22 cellular contexts compared by ENCODE assay signal in the genomic region with DNA sequence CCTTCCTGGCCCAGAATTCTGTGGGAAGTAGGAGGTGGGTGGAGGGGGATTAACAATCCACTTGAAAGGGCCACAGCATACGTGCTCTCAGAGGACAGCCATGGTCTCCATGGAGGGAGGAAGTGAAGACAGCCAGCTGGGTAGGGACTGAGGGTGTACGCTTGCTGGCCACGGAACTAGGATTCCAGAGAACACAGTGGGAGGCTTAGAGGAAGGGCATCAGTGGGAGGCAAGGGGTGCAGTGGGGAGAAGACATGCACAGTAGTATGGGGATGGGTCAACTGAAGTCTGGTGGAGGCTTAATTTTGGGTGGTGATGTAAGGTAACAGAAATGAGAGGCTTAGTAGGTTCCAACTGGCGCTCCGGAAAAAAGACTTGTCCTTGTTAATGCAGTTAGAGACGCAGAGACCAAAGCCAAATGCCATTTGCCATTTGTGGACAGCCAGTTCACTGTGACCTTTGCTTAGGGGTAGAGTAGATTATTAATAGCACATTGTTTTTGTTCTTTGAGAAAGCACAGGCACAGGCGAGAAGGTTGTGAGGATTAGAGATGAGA.
DNase-seq lines count a peak whose midpoint lies in the region; ATAC-seq, FAIRE-seq and TF ChIP-seq lines count a peak whose summit lies in the region.
"Had no signal": no experiment of that assay in that cellular context is flagged by ENCODE, and none has a peak within 500 bp of the region (broad histone marks: within the 10 kb centered on the region; RNA-seq: fewer than 3 reads in every experiment).

No MANE protein-coding gene starts in this region.

- H3K4me1 ChIP-seq in heart left ventricle, result peaks cover 6 to 76% (median 41%) of the 10 kb centered on the region in 12 donors
- peaks cover 0 to 68% (median 3%) of the 10 kb centered on the region in 5 donors for H3K4me1 ChIP-seq in subcutaneous abdominal adipose tissue (ENCODE audit: control insufficient read depth in 5 of 5, insufficient read depth in 5 of 5, low read length in 5 of 5)

- intact Hi-C loops in heart left ventricle (cut with DNase I), result loop anchor here in 3 of 10 donors (2.0 to 10.0 kb wide), 4 partner anchors 37 to 103 kb away; partner anchors contain the start of gene ZSCAN20 (in 2 of the 3)

- TF ChIP-seq CTCF in bronchial epithelial cell (IDR thresholded peaks at IDR 0.05; ENCODE audit: insufficient read depth, low read length, severe bottlenecking), result no peak
- no peak for TF ChIP-seq CTCF in heart left ventricle (IDR thresholded peaks at IDR 0.05)

- H3K36me3 ChIP-seq in bronchial epithelial cell (ENCODE audit: control insufficient read depth, insufficient read depth, low read length) (no peaks in the 10 kb centered on the region), heart left ventricle (no peaks in the 10 kb centered on the region), subcutaneous abdominal adipose tissue (ENCODE audit: control insufficient read depth in 5 of 5, insufficient read depth in 5 of 5, low read length in 5 of 5) (no peaks in the 10 kb centered on the region), H7 (replicated peaks; ENCODE audit: control insufficient read depth, insufficient read depth, low read length) (no peaks in the 10 kb centered on the region)
- H3K36me3 ChIP-seq: suprapubic skin, WERI-Rb-1 had no signal

- ATAC-seq in heart left ventricle (peak; percentile 91 to 93 (median 92)), GM19463 (IDR thresholded peaks at IDR 0.05; ENCODE audit: unreplicated experiment) (no peak), GM21381 (IDR thresholded peaks at IDR 0.05; ENCODE audit: unreplicated experiment) (no peak)
- ATAC-seq: K562, left colon had no signal

- H3K9me3 ChIP-seq in heart left ventricle (no peaks in the 10 kb centered on the region), subcutaneous abdominal adipose tissue (ENCODE audit: control insufficient read depth in 5 of 5, low read length in 5 of 5) (peaks cover 0 to 3% (median 0%) of the 10 kb centered on the region in 5 donors)
- H3K9me3 ChIP-seq: SK-N-SH, suprapubic skin had no signal

- no peak for TF ChIP-seq POLR2A in heart left ventricle (IDR thresholded peaks at IDR 0.05)

- H3K9ac ChIP-seq in subcutaneous abdominal adipose tissue (ENCODE audit: low read length in 5 of 5), result no peak overlapping the region
- H3K9ac ChIP-seq: SK-N-SH had no signal

- DNase-seq in bronchial epithelial cell (ENCODE audit: low read depth) (no peak), heart left ventricle (peak in 4 of 5 donors; percentile 65 to 80 (median 70)), myocyte (ENCODE audit: low read depth) (peak; percentile 33), H7 (no peak), T-helper 2 cell (no peak)
- DNase-seq: activated CD4-positive, alpha-beta T cell treated with anti-CD3 and anti-CD28 coated beads, Interleukin-2, amount 50 U/mL, for 1 hour; CD4-positive, alpha-beta T cell; DMS153; left colon; midbrain; MM.1S; NCI-H1436 treated with DMSO at 0.1 percent for 48 hours; NCI-H524 treated with DMSO at 0.1 percent for 48 hours; SK-N-SH; WERI-Rb-1 had no signal

- no peaks in the 10 kb centered on the region for H3K27me3 ChIP-seq in bronchial epithelial cell (ENCODE audit: control insufficient read depth, insufficient read depth, low read length)
- no peaks in the 10 kb centered on the region for H3K27me3 ChIP-seq in heart left ventricle
- H3K27me3 ChIP-seq in subcutaneous abdominal adipose tissue (ENCODE audit: control insufficient read depth in 5 of 5, insufficient read depth in 4 of 5, low read length in 5 of 5), result peaks cover 0 to 5% (median 0%) of the 10 kb centered on the region in 5 donors
- no peaks in the 10 kb centered on the region for H3K27me3 ChIP-seq in H7 (ENCODE audit: control insufficient read depth, insufficient read depth, low read length)

- H3K4me3 ChIP-seq in bronchial epithelial cell (ENCODE audit: low read depth, low read length) (no peak overlapping the region), heart left ventricle (peak overlapping the region in 1 of 12 donors; percentile 7), subcutaneous abdominal adipose tissue (ENCODE audit: low read depth in 1 of 5, low read length in 5 of 5) (peak overlapping the region in 2 of 5 donors; percentile 11 to 19), H7 (ENCODE audit: insufficient read depth, low read depth, low read length) (no peak overlapping the region)
- H3K4me3 ChIP-seq: K562, suprapubic skin had no signal

- peak overlapping the region; percentile 77 to 98 (median 90) for H3K27ac ChIP-seq in heart left ventricle
- H3K27ac ChIP-seq in subcutaneous abdominal adipose tissue (ENCODE audit: low read depth, low read length), result peak overlapping the region; percentile 24
- H3K27ac ChIP-seq: suprapubic skin, WERI-Rb-1 had no signal

- FAIRE-seq in bronchial epithelial cell (lab: Jason Lieb, UNC), result peak; percentile 77
- FAIRE-seq: G401.6, H54, K562 had no signal

- WGBS in heart left ventricle, 4 donors, result 9 to 22% (median 14%) methylated on average over 7 of the region's 7 CpGs

Comparison
In these comparisons a context has a peak if more than half of its experiments do, and no peak if none do; other contexts are left out.
1. DNase-seq: peak in heart left ventricle (4 of 5) and myocyte (single experiment); none in bronchial epithelial cell (single experiment), H7 (single experiment) and T-helper 2 cell (0 of 5).
2. ATAC-seq: peak in heart left ventricle (4 of 4); none in GM19463 (single experiment) and GM21381 (single experiment).